10 cellular contexts compared by ENCODE assay signal in the genomic region with DNA sequence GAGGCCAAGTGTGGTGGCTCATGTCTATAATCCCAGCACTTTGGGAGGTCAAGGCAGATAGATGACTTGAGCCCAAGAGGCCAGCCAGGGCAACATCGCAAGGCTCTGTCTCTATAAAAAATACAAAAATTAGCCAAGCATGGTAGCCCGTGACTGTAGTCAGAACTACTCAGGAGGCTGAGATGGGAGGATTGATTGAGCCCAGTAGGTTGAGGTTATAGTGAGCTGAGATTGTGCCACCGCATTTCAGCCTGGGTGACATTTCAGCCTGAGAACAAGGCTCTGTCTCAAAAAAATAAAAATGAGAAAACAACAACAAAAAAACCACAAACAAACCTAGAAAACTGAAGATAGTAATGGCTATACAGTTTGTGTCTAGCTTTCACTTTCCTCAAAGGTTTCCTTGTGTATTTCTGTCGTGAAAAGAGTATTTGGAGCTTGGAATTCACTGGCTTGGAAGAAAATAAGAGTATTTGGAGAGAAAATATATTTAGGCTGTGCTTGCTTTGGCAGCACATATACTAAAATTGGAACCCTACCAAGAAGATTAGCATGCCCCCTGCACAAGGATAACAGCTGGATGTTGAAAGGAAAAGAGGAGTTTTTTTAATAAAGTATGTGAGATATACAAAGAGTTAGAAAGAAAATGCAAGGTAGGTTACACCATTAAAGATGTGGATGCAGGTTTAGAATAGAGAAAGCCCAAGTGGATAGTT. TPM values are rescaled to one million over a fixed set of nuclear protein-coding genes. Genes with fewer than 3 reads are reported as not detected.
DNase-seq lines count a peak whose midpoint lies in the region; ATAC-seq and TF ChIP-seq lines count a peak whose summit lies in the region.
"Had no signal": no experiment of that assay in that cellular context is flagged by ENCODE, and none has a peak within 500 bp of the region (broad histone marks: within the 10 kb centered on the region; RNA-seq: fewer than 3 reads in every experiment).

No MANE protein-coding gene starts in this region.

- no peak for TF ChIP-seq POLR2A in tibial nerve (IDR thresholded peaks at IDR 0.05)

- H3K27ac Mint-ChIP-seq in activated naive CD4-positive, alpha-beta T cell treated with anti-CD3 and anti-CD28 coated beads, Interleukin-2, amount 10 ng/mL, durations not matched to agents 7 days and 5 days: peak overlapping the region; percentile 73
- H3K27ac Mint-ChIP-seq in activated naive CD8-positive, alpha-beta T cell treated with anti-CD3 and anti-CD28 coated beads for 36 hours: peak overlapping the region; percentile 68

- H3K9me3 ChIP-seq in left lung (no peaks in the 10 kb centered on the region), tibial nerve (no peaks in the 10 kb centered on the region)

- DNase-seq in activated naive CD4-positive, alpha-beta T cell treated with anti-CD3 and anti-CD28 coated beads, Interleukin-2, amount 10 ng/mL, durations not matched to agents 7 days and 5 days: no peak
- no peak for DNase-seq in activated naive CD4-positive, alpha-beta T cell treated with Interleukin-2 at 50 U/mL for 16 hours
- DNase-seq in activated naive CD8-positive, alpha-beta T cell treated with anti-CD3 and anti-CD28 coated beads for 36 hours: no peak
- DNase-seq in left lung: no peak
- no peak for DNase-seq in tibial nerve (ENCODE audit: low spot score in 2 of 2)
- no peak for DNase-seq in stimulated activated CD4-positive, alpha-beta T cell treated with anti-CD3 and anti-CD28 coated beads, Interleukin-4, amount 100 ng/mL, for 1 hour
- DNase-seq in mesenteric fat pad (ENCODE audit: low spot score): no peak
- DNase-seq in posterior cingulate gyrus: no peak
- DNase-seq: activated CD4-positive, alpha-beta T cell treated with anti-CD3 and anti-CD28 coated beads for 48 hours; NCI-H1436 treated with DMSO at 0.1 percent for 48 hours had no signal

- H3K27me3 ChIP-seq in left lung (no peaks in the 10 kb centered on the region), tibial nerve (no peaks in the 10 kb centered on the region)

- peaks cover 9 to 60% of the 10 kb centered on the region in 2 donors for H3K4me1 ChIP-seq in left lung
- peaks cover 0 to 39% (median 13%) of the 10 kb centered on the region in 4 donors for H3K4me1 ChIP-seq in tibial nerve

- ATAC-seq in left lung: no peak

- H3K36me3 ChIP-seq in left lung (no peaks in the 10 kb centered on the region), tibial nerve (no peaks in the 10 kb centered on the region)

- no peaks in the 10 kb centered on the region for H3K27me3 Mint-ChIP-seq in activated naive CD4-positive, alpha-beta T cell treated with anti-CD3 and anti-CD28 coated beads, Interleukin-2, amount 10 ng/mL, durations not matched to agents 7 days and 5 days
- H3K27me3 Mint-ChIP-seq in activated naive CD8-positive, alpha-beta T cell treated with anti-CD3 and anti-CD28 coated beads for 36 hours: peaks cover 7% of the 10 kb centered on the region

- peaks cover 8% of the 10 kb centered on the region for H3K36me3 Mint-ChIP-seq in activated naive CD4-positive, alpha-beta T cell treated with anti-CD3 and anti-CD28 coated beads, Interleukin-2, amount 10 ng/mL, durations not matched to agents 7 days and 5 days
- peaks cover 12% of the 10 kb centered on the region for H3K36me3 Mint-ChIP-seq in activated naive CD8-positive, alpha-beta T cell treated with anti-CD3 and anti-CD28 coated beads for 36 hours

- no peak for TF ChIP-seq EP300 in tibial nerve (IDR thresholded peaks at IDR 0.05)

- H3K4me3 Mint-ChIP-seq in activated naive CD4-positive, alpha-beta T cell treated with anti-CD3 and anti-CD28 coated beads, Interleukin-2, amount 10 ng/mL, durations not matched to agents 7 days and 5 days: peak overlapping the region; percentile 10
- no peak overlapping the region for H3K4me3 Mint-ChIP-seq in activated naive CD8-positive, alpha-beta T cell treated with anti-CD3 and anti-CD28 coated beads for 36 hours

- H3K4me3 ChIP-seq in left lung (peak overlapping the region in 1 of 2 donors; percentile 0), tibial nerve (peak overlapping the region in 3 of 4 donors; percentile 16 to 33 (median 16))

- peaks cover 52% of the 10 kb centered on the region for H3K4me1 Mint-ChIP-seq in activated naive CD4-positive, alpha-beta T cell treated with anti-CD3 and anti-CD28 coated beads, Interleukin-2, amount 10 ng/mL, durations not matched to agents 7 days and 5 days
- H3K4me1 Mint-ChIP-seq in activated naive CD8-positive, alpha-beta T cell treated with anti-CD3 and anti-CD28 coated beads for 36 hours: peaks cover 39% of the 10 kb centered on the region

- H3K27ac ChIP-seq in left lung (peak overlapping the region; percentile 64 to 84), tibial nerve (peak overlapping the region; percentile 77 to 92 (median 85))

- intact Hi-C loops in left lung (cut with DNase I): no loop called here
- intact Hi-C loops in posterior cingulate gyrus (cut with DNase I): no loop called here

- 15 to 26% methylated on average over 4 of the region's 4 CpGs for WGBS in tibial nerve, 2 donors

- H3K9me3 Mint-ChIP-seq in activated naive CD4-positive, alpha-beta T cell treated with anti-CD3 and anti-CD28 coated beads, Interleukin-2, amount 10 ng/mL, durations not matched to agents 7 days and 5 days: peaks cover 5% of the 10 kb centered on the region
- peaks cover 3% of the 10 kb centered on the region for H3K9me3 Mint-ChIP-seq in activated naive CD8-positive, alpha-beta T cell treated with anti-CD3 and anti-CD28 coated beads for 36 hours

- CTCF ChIA-PET in activated naive CD4-positive, alpha-beta T cell treated with anti-CD3 and anti-CD28 coated beads, Interleukin-2, amount 10 ng/mL, durations not matched to agents 7 days and 5 days (lab: Charles Lee): interaction anchor here (4.8 kb wide), 1 partner anchor 19 kb away, joined by 34 read pairs; no protein-coding TSS in a partner anchor

- TF ChIP-seq CTCF in left lung (IDR thresholded peaks at IDR 0.05) (no peak), tibial nerve (IDR thresholded peaks at IDR 0.05) (no peak)

RNA-seq across cellular contexts. Expression of gene BIRC3, which starts 3.9 kb away (rescaled TPM):
- total RNA-seq in activated naive CD8-positive, alpha-beta T cell treated with anti-CD3 and anti-CD28 coated beads for 36 hours: 10 to 100 TPM; 76.6 to 79.9 TPM
- total RNA-seq in left lung (10 to 100 TPM; 14.0 to 28.1 TPM), tibial nerve (10 to 100 TPM; 12.9 to 28.2 (median 20.3) TPM), mesenteric fat pad (5.3 TPM)

RNA-seq across cellular contexts. Expression of gene BIRC2, which starts 33.6 kb away (rescaled TPM):
- total RNA-seq in activated naive CD8-positive, alpha-beta T cell treated with anti-CD3 and anti-CD28 coated beads for 36 hours: 10 to 100 TPM; 29.6 to 30.7 TPM
- 10 to 100 TPM; 37.2 to 42.9 TPM for total RNA-seq in left lung
- 10 to 100 TPM; 39.0 to 74.5 (median 51.4) TPM for total RNA-seq in tibial nerve
- 43.1 TPM for total RNA-seq in mesenteric fat pad
